Comparison of ENCODE assay signal across 1 cellular context in the genomic region with DNA sequence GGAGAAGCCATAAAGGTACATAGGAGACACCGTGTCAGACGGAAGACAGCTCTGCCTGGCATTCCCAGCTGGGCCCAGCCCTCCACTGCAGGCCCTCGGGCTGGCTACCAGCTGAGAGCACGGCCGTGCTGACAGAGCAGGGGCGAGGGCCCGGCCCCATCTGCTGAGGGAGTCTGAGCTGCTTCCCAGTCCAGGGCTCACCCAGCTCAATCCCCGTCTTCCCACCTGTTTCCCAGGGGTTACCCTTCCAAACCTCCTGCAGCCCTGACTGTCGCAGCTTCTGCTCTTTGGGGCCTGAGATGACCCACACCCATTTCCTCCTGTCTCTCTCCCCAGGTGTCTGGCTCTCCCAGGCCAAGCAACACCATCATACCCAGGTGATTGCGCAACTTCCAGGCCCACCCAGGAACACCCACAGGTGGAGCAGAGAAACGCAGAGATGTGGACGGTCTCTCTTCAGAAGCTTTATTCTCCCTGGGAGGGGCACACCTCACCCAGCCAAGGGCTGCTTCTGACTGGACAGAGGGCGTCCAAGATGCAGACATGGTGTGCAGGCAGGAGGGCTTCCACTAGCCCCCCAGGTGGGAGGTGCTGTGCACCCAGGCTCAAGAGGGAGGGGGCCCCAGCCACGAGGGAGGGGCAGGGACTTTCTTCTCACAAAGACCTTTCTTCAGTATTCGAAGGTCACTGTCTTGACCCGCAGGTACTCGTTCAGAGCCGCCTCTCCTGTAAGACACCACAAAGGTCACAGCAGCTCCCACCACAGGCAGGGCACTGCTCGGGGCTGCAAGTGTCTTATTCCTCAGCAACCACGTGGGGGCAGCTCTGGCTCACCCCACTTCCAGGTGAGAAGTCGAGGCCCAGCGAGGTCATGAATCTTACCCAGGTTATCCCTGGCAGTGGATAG.
TF ChIP-seq lines count a peak whose summit lies in the region.

No MANE protein-coding gene starts in this region.

TF ChIP-seq in GM23338, 12 proteins besides CTCF, POLR2A, EP300 and RAD21 (continued from another document):
- TF ChIP-seq, protein P1, sequence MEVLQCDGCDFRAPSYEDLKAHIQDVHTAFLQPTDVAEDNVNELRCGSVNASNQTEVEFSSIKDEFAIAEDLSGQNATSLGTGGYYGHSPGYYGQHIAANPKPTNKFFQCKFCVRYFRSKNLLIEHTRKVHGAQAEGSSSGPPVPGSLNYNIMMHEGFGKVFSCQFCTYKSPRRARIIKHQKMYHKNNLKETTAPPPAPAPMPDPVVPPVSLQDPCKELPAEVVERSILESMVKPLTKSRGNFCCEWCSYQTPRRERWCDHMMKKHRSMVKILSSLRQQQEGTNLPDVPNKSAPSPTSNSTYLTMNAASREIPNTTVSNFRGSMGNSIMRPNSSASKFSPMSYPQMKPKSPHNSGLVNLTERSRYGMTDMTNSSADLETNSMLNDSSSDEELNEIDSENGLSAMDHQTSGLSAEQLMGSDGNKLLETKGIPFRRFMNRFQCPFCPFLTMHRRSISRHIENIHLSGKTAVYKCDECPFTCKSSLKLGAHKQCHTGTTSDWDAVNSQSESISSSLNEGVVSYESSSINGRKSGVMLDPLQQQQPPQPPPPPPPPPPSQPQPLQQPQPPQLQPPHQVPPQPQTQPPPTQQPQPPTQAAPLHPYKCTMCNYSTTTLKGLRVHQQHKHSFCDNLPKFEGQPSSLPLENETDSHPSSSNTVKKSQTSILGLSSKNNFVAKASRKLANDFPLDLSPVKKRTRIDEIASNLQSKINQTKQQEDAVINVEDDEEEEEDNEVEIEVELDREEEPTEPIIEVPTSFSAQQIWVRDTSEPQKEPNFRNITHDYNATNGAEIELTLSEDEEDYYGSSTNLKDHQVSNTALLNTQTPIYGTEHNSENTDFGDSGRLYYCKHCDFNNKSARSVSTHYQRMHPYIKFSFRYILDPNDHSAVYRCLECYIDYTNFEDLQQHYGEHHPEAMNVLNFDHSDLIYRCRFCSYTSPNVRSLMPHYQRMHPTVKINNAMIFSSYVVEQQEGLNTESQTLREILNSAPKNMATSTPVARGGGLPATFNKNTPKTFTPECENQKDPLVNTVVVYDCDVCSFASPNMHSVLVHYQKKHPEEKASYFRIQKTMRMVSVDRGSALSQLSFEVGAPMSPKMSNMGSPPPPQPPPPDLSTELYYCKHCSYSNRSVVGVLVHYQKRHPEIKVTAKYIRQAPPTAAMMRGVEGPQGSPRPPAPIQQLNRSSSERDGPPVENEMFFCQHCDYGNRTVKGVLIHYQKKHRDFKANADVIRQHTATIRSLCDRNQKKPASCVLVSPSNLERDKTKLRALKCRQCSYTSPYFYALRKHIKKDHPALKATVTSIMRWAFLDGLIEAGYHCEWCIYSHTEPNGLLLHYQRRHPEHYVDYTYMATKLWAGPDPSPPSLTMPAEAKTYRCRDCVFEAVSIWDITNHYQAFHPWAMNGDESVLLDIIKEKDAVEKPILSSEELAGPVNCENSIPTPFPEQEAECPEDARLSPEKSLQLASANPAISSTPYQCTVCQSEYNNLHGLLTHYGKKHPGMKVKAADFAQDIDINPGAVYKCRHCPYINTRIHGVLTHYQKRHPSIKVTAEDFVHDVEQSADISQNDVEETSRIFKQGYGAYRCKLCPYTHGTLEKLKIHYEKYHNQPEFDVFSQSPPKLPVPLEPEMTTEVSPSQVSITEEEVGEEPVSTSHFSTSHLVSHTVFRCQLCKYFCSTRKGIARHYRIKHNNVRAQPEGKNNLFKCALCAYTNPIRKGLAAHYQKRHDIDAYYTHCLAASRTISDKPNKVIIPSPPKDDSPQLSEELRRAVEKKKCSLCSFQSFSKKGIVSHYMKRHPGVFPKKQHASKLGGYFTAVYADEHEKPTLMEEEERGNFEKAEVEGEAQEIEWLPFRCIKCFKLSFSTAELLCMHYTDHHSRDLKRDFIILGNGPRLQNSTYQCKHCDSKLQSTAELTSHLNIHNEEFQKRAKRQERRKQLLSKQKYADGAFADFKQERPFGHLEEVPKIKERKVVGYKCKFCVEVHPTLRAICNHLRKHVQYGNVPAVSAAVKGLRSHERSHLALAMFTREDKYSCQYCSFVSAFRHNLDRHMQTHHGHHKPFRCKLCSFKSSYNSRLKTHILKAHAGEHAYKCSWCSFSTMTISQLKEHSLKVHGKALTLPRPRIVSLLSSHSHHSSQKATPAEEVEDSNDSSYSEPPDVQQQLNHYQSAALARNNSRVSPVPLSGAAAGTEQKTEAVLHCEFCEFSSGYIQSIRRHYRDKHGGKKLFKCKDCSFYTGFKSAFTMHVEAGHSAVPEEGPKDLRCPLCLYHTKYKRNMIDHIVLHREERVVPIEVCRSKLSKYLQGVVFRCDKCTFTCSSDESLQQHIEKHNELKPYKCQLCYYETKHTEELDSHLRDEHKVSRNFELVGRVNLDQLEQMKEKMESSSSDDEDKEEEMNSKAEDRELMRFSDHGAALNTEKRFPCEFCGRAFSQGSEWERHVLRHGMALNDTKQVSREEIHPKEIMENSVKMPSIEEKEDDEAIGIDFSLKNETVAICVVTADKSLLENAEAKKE (CRISPR knock-in tag; IDR thresholded peaks at IDR 0.05) = no peak
- TF ChIP-seq ZNF114 (CRISPR knock-in tag; IDR thresholded peaks at IDR 0.05) (no peak), JUNB (IDR thresholded peaks at IDR 0.05; ENCODE audit: unreplicated experiment) (no peak), NANOG (IDR thresholded peaks at IDR 0.05; ENCODE audit: borderline replicate concordance) (no peak), POLR2AphosphoS5 (IDR thresholded peaks at IDR 0.05; ENCODE audit: low read depth) (no peak)
- TF ChIP-seq, protein P2, sequence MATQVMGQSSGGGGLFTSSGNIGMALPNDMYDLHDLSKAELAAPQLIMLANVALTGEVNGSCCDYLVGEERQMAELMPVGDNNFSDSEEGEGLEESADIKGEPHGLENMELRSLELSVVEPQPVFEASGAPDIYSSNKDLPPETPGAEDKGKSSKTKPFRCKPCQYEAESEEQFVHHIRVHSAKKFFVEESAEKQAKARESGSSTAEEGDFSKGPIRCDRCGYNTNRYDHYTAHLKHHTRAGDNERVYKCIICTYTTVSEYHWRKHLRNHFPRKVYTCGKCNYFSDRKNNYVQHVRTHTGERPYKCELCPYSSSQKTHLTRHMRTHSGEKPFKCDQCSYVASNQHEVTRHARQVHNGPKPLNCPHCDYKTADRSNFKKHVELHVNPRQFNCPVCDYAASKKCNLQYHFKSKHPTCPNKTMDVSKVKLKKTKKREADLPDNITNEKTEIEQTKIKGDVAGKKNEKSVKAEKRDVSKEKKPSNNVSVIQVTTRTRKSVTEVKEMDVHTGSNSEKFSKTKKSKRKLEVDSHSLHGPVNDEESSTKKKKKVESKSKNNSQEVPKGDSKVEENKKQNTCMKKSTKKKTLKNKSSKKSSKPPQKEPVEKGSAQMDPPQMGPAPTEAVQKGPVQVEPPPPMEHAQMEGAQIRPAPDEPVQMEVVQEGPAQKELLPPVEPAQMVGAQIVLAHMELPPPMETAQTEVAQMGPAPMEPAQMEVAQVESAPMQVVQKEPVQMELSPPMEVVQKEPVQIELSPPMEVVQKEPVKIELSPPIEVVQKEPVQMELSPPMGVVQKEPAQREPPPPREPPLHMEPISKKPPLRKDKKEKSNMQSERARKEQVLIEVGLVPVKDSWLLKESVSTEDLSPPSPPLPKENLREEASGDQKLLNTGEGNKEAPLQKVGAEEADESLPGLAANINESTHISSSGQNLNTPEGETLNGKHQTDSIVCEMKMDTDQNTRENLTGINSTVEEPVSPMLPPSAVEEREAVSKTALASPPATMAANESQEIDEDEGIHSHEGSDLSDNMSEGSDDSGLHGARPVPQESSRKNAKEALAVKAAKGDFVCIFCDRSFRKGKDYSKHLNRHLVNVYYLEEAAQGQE (IDR thresholded peaks at IDR 0.05; ENCODE audit: unreplicated experiment) = no peak
